ENCODE assay signal across 37 cellular contexts in genomic region chr10:118537623-118538022, GRCh38. TPM values are rescaled to one million over a fixed set of nuclear protein-coding genes. Genes with fewer than 3 reads are reported as not detected.
"Had no signal": no experiment of that assay in that cellular context is flagged by ENCODE, and none has a peak within 500 bp of the region (broad histone marks: within the 10 kb centered on the region; RNA-seq: fewer than 3 reads in every experiment).

No MANE protein-coding gene starts in this region.

- FAIRE-seq: astrocyte, bronchial epithelial cell had no signal

- ATAC-seq: activated naive CD4-positive, alpha-beta T cell treated with anti-CD3 and anti-CD28 coated beads, Interleukin-2, amount 50 U/mL, for 72 hours; activated naive CD8-positive, alpha-beta T cell treated with anti-CD3 and anti-CD28 coated beads, Interleukin-2, amount 50 U/mL, for 24 hours; activated T-cell treated with anti-CD3 and anti-CD28 coated beads, Interleukin-2, amount 50 U/mL, for 4 hours; activated T-cell treated with anti-CD3 and anti-CD28 coated beads, Interleukin-2, amount 50 U/mL, for 72 hours; activated T-helper 17 cell treated with anti-CD3 and anti-CD28 coated beads, Interleukin-2, amount 50 U/mL, for 72 hours; body of pancreas had no signal

- H3K4me1 ChIP-seq: adrenal gland, ascending aorta, body of pancreas, breast epithelium had no signal

- H3K4me3 ChIP-seq: adrenal gland, ascending aorta, body of pancreas, breast epithelium, cardiac muscle cell had no signal

- H3K9me3 ChIP-seq: adrenal gland, ascending aorta, body of pancreas, breast epithelium had no signal

- H3K27me3 ChIP-seq: adrenal gland, ascending aorta, body of pancreas, brain microvascular endothelial cell had no signal

- H3K36me3 ChIP-seq: adrenal gland, ascending aorta, brain microvascular endothelial cell, breast epithelium, cardiac muscle cell had no signal

- H3K27ac ChIP-seq: adrenal gland, ascending aorta, body of pancreas, brain microvascular endothelial cell, breast epithelium, cardiac muscle cell had no signal

- DNase-seq: activated effector memory CD4-positive, alpha-beta T cell treated with anti-CD3 and anti-CD28 coated beads, Interleukin-2, amount 50 U/mL, for 16 hours; activated effector memory CD4-positive, alpha-beta T cell treated with Interleukin-2 at 50 U/mL for 16 hours; activated gamma-delta T cell; activated gamma-delta T cell treated with Interleukin-2 at 50 U/mL for 16 hours; activated naive CD4-positive, alpha-beta T cell; activated naive CD4-positive, alpha-beta T cell treated with anti-CD3 and anti-CD28 coated beads for 36 hours; activated naive CD4-positive, alpha-beta T cell treated with anti-CD3 and anti-CD28 coated beads, Interleukin-2, amount 10 ng/mL, durations not matched to agents 7 days and 5 days; activated naive CD4-positive, alpha-beta T cell treated with anti-CD3 and anti-CD28 coated beads, Interleukin-2, amount 50 U/mL, for 16 hours; activated naive CD4-positive, alpha-beta T cell treated with Interleukin-2 at 50 U/mL for 16 hours; activated naive CD8-positive, alpha-beta T cell treated with anti-CD3 and anti-CD28 coated beads for 36 hours; activated naive CD8-positive, alpha-beta T cell treated with anti-CD3 and anti-CD28 coated beads, Interleukin-2, amount 10 ng/mL, durations not matched to agents 7 days and 5 days; activated naive CD8-positive, alpha-beta T cell treated with anti-CD3 and anti-CD28 coated beads, Interleukin-2, amount 50 U/mL, for 24 hours; activated T-cell treated with anti-CD3 and anti-CD28 coated beads, Interleukin-2, amount 50 U/mL, for 24 hours; activated T-cell treated with anti-CD3 and anti-CD28 coated beads, Interleukin-2, amount 50 U/mL, for 4 hours; activated T-cell treated with anti-CD3 and anti-CD28 coated beads, Interleukin-2, amount 50 U/mL, for 48 hours; activated T-cell treated with anti-CD3 and anti-CD28 coated beads, Interleukin-2, amount 50 U/mL, for 72 hours; adrenal gland; amniotic stem cell; amygdala; anterior cingulate cortex; aorta; body of pancreas; brain microvascular endothelial cell; caudate nucleus; central memory CD4-positive, alpha-beta T cell; cerebellar nuclear complex had no signal

RNA-seq across cellular contexts. Expression of gene PRLHR, which starts 57.8 kb away (rescaled TPM):
- total RNA-seq: activated naive CD4-positive, alpha-beta T cell treated with anti-CD3 and anti-CD28 coated beads for 36 hours; activated naive CD4-positive, alpha-beta T cell treated with anti-CD3 and anti-CD28 coated beads, Interleukin-2, amount 50 U/mL, for 72 hours; activated naive CD8-positive, alpha-beta T cell treated with anti-CD3 and anti-CD28 coated beads for 36 hours; activated naive CD8-positive, alpha-beta T cell treated with anti-CD3 and anti-CD28 coated beads, Interleukin-2, amount 10 ng/mL, durations not matched to agents 7 days and 5 days; activated T-cell treated with anti-CD3 and anti-CD28 coated beads, Interleukin-2, amount 50 U/mL, for 4 hours; activated T-cell treated with anti-CD3 and anti-CD28 coated beads, Interleukin-2, amount 50 U/mL, for 72 hours; activated T-helper 1 cell treated with anti-CD3 and anti-CD28 coated beads, Interleukin-12 subunit alpha, Interleukin-12 subunit beta, Interleukin-2, Interleukin-4 antibody, amounts not matched to agents 30 ng/mL and 10 ng/mL and 1 ng/mL, durations not matched to agents 14 hours and 24 hours and 36 hours; activated T-helper 17 cell treated with anti-CD3 and anti-CD28 coated beads, Interleukin-2, amount 50 U/mL, for 72 hours; activated T-helper 2 cell treated with anti-CD3 and anti-CD28 coated beads, Interferon-gamma antibody, Interleukin-2, Interleukin-4, amounts not matched to agents 10 μg/mL and 5 μg/mL and 100 μg/mL, durations not matched to agents 14 hours and 24 hours and 36 hours; aorta; ascending aorta; astrocyte; body of pancreas; breast epithelium; bronchial epithelial cell; cardiac muscle cell; cardiac septum; chondrocyte had no signal
- polyA plus RNA-seq: aorta, cardiac muscle cell had no signal
